ENCODE assay signal across 22 cellular contexts in genomic region chr19:9854282-9854846, GRCh38.
"Had no signal": no experiment of that assay in that cellular context is flagged by ENCODE, and none has a peak within 500 bp of the region (broad histone marks: within the 10 kb centered on the region; RNA-seq: fewer than 3 reads in every experiment).

No MANE protein-coding gene starts in this region.

- FAIRE-seq: keratinocyte, TTC549 had no signal

- H3K27ac ChIP-seq: epithelial cell of prostate, hepatocyte, transverse colon, uterus had no signal

- H3K4me1 ChIP-seq: uterus had no signal

- H3K27me3 ChIP-seq: hepatocyte, transverse colon, uterus had no signal

- H3K27me3 Mint-ChIP-seq: activated CD4-positive, alpha-beta memory T cell treated with anti-CD3 and anti-CD28 coated beads for 36 hours; activated CD8-positive, alpha-beta memory T cell treated with anti-CD3 and anti-CD28 coated beads, Interleukin-2, amount 10 ng/mL, durations not matched to agents 7 days and 5 days had no signal

- ATAC-seq: activated CD8-positive, alpha-beta memory T cell treated with anti-CD3 and anti-CD28 coated beads, Interleukin-2, amount 10 ng/mL, durations not matched to agents 7 days and 5 days had no signal

- H3K27ac Mint-ChIP-seq: activated CD4-positive, alpha-beta memory T cell treated with anti-CD3 and anti-CD28 coated beads for 36 hours; T-helper 2 cell treated with Interferon-gamma antibody and Interleukin-4, amounts not matched to agents 5 μg/mL and 100 μg/mL, for 36 hours had no signal

- H3K4me3 Mint-ChIP-seq: activated CD4-positive, alpha-beta memory T cell treated with anti-CD3 and anti-CD28 coated beads for 36 hours; activated CD8-positive, alpha-beta memory T cell treated with anti-CD3 and anti-CD28 coated beads, Interleukin-2, amount 10 ng/mL, durations not matched to agents 7 days and 5 days; nephron; T-helper 2 cell treated with Interferon-gamma antibody and Interleukin-4, amounts not matched to agents 5 μg/mL and 100 μg/mL, for 36 hours had no signal

- H3K9me3 Mint-ChIP-seq: activated CD4-positive, alpha-beta memory T cell treated with anti-CD3 and anti-CD28 coated beads for 36 hours; nephron; T-helper 2 cell treated with Interferon-gamma antibody and Interleukin-4, amounts not matched to agents 5 μg/mL and 100 μg/mL, for 36 hours had no signal

- H3K36me3 ChIP-seq: transverse colon, uterus had no signal

- DNase-seq: activated CD4-positive, alpha-beta memory T cell treated with anti-CD3 and anti-CD28 coated beads for 36 hours; activated CD4-positive, alpha-beta T cell treated with anti-CD3 and anti-CD28 coated beads for 4 hours; activated CD8-positive, alpha-beta memory T cell treated with anti-CD3 and anti-CD28 coated beads, Interleukin-2, amount 10 ng/mL, durations not matched to agents 7 days and 5 days; activated naive CD4-positive, alpha-beta T cell; dermis blood vessel endothelial cell; foreskin fibroblast; occipital lobe; posterior cingulate gyrus; retina; stimulated activated CD4-positive, alpha-beta T cell treated with anti-CD3 and anti-CD28 coated beads, Interleukin-12 subunit alpha, Interleukin-12 subunit beta, amount 100 ng/mL, for 4 hours; stimulated activated CD4-positive, alpha-beta T cell treated with anti-CD3 and anti-CD28 coated beads, Interleukin-1b, Interleukin-23, amount 100 ng/mL, for 48 hours; stimulated activated naive CD4-positive, alpha-beta T cell treated with Interleukin-2 at 50 U/mL for 16 hours; SW 1271; transverse colon; uterus had no signal

- H3K4me3 ChIP-seq: hepatocyte, lung, transverse colon, uterus had no signal

- H3K9me3 ChIP-seq: transverse colon, uterus had no signal
